12 cellular contexts compared by ENCODE assay signal in genomic region chr3:126781889-126782491, GRCh38.
DNase-seq lines count a peak whose midpoint lies in the region; ATAC-seq, FAIRE-seq and TF ChIP-seq lines count a peak whose summit lies in the region.
"Had no signal": no experiment of that assay in that cellular context is flagged by ENCODE, and none has a peak within 500 bp of the region (broad histone marks: within the 10 kb centered on the region; RNA-seq: fewer than 3 reads in every experiment).

No MANE protein-coding gene starts in this region.

- H3K36me3 ChIP-seq in A673 (ENCODE audit: insufficient read depth, low read length, poor library complexity, severe bottlenecking) (no peaks in the 10 kb centered on the region), H1 (ENCODE audit: control insufficient read depth in 2 of 4, insufficient read depth in 4 of 4, low read length in 3 of 4) (no peaks in the 10 kb centered on the region)

- H3K23me2 ChIP-seq in H1 (ENCODE audit: low read depth, low read length), result peaks cover 5% of the 10 kb centered on the region; the same call in 1 of the 2 replicates

- no peak overlapping the region for H3K56ac ChIP-seq in H1 (replicated peaks; ENCODE audit: insufficient read length, low read depth, low read length)

- H2BK15ac ChIP-seq in H1 (ENCODE audit: low read length), result 0 out of 2 replicates have a peak overlapping the region, but pooled peaks have one; percentile 32

- H4K91ac ChIP-seq in H1 (replicated peaks; ENCODE audit: insufficient read length, low read length), result no peak overlapping the region

- intact Hi-C loops in A673 (cut with micrococcal nuclease; ENCODE audit: unreplicated experiment) (no loop called here), lower leg skin (cut with DNase I; ENCODE audit: low total_unique reads) (no loop called here)

- H3K4ac ChIP-seq in H1 (replicated peaks; ENCODE audit: insufficient read length, low read depth, low read length), result no peak overlapping the region

- DNase-seq in A673 (ENCODE audit: low spot score) (peak; percentile 80), HS-5 (ENCODE audit: low read depth) (peak; percentile 65), H1 (ENCODE audit: low read depth in 1 of 2, low spot score in 2 of 2) (no peak), lower leg skin (ENCODE audit: low spot score in 2 of 2) (peak; percentile 34 to 76), NCI-H510A treated with DMSO at 0.1 percent for 48 hours (lab: John Stamatoyannopoulos, UW) (no peak), midbrain (lab: John Stamatoyannopoulos, UW) (no peak)
- no peak for DNase-seq in stimulated activated CD8-positive, alpha-beta memory T cell treated with anti-CD3 and anti-CD28 coated beads, Interleukin-4, amount 100 ng/mL, for 48 hours
- DNase-seq: activated effector memory CD4-positive, alpha-beta T cell treated with Interleukin-2 at 50 U/mL for 16 hours; glutamatergic neuron; stimulated activated naive CD8-positive, alpha-beta T cell treated with anti-CD3 and anti-CD28 coated beads, Interleukin-15, Interleukin-2, amounts not matched to agents 100 U/mL and 50 U/mL, for 24 hours had no signal

- H2BK20ac ChIP-seq in H1 (ENCODE audit: low read length), result no peak overlapping the region

- no peak overlapping the region for H2AFZ ChIP-seq in H1 (ENCODE audit: low read length)

- no peak overlapping the region for H3K14ac ChIP-seq in H1 (ENCODE audit: insufficient read length)

- no peak overlapping the region for H4K5ac ChIP-seq in H1 (ENCODE audit: insufficient read length, low read depth, low read length)

- no peak overlapping the region for H2BK120ac ChIP-seq in H1 (replicated peaks; ENCODE audit: low read depth, low read length)

- H3K4me2 ChIP-seq in H1 (ENCODE audit: insufficient read depth in 1 of 2, low read depth in 2 of 2, low read length in 2 of 2), result no peak overlapping the region

- no peak for TF ChIP-seq RAD21 in H1 (IDR thresholded peaks at IDR 0.05 in 1 of 2, conservative IDR thresholded peaks at IDR 0.05 in 1 of 2; ENCODE audit: low read depth in 2 of 2, low read length in 2 of 2)

- H3K4me1 ChIP-seq in A673 (ENCODE audit: insufficient read depth, low read length, poor library complexity, severe bottlenecking), result peaks cover 30% of the 10 kb centered on the region
- H3K4me1 ChIP-seq in H1 (replicated peaks in 1 of 4; ENCODE audit: control insufficient read depth in 3 of 4, insufficient read depth in 4 of 4, low read length in 3 of 4), result peaks cover 9 to 18% (median 12%) of the 10 kb centered on the region in 4 experiments
- H3K4me1 ChIP-seq: psoas muscle had no signal

- WGBS in H1 (ENCODE audit: extremely low coverage in 1 of 2, insufficient coverage in 1 of 2, insufficient read length in 1 of 2, insufficient replicate concordance in 2 of 2, low coverage in 1 of 2, low lambda C conversion rate in 2 of 2, missing lambda C conversion rate in 1 of 2), 2 experiments, result 87% methylated on average over 12 of the region's 12 CpGs; no CpG with 5 or more reads in 1 of the 2 experiments
- 28 to 33% methylated on average over 12 of the region's 12 CpGs for WGBS in lower leg skin, 2 donors

- peaks cover 3% of the 10 kb centered on the region; the same call in 1 of the 2 replicates for H3K79me1 ChIP-seq in H1 (ENCODE audit: low read depth, low read length)

- no peak for TF ChIP-seq EP300 in H1 (IDR thresholded peaks at IDR 0.05; ENCODE audit: borderline replicate concordance in 1 of 2, low read depth in 2 of 2, low read length in 2 of 2)

- 0 out of 2 replicates have a peak overlapping the region, but pooled peaks have one; percentile 32 for H3K18ac ChIP-seq in H1 (ENCODE audit: extremely low read depth, low read length)

- 0 out of 2 replicates have a peak overlapping the region, but pooled peaks have one; percentile 65 for H2BK12ac ChIP-seq in H1 (ENCODE audit: low read depth, low read length)

- no peaks in the 10 kb centered on the region for H3K9me3 ChIP-seq in A673 (ENCODE audit: low read depth, low read length, poor library complexity, severe bottlenecking)
- no peaks in the 10 kb centered on the region for H3K9me3 ChIP-seq in H1 (ENCODE audit: insufficient read depth in 2 of 2, low read depth in 1 of 2, low read length in 1 of 2)
- H3K9me3 ChIP-seq: psoas muscle had no signal

- H4K20me1 ChIP-seq in H1 (replicated peaks in 1 of 2; ENCODE audit: control insufficient read depth in 1 of 2, insufficient read depth in 2 of 2, low read length in 2 of 2), result no peaks in the 10 kb centered on the region

- no peaks in the 10 kb centered on the region for H3K27me3 ChIP-seq in A673 (replicated peaks; ENCODE audit: insufficient read depth, low read depth, low read length, poor library complexity)
- H3K27me3 ChIP-seq in H1 (replicated peaks in 1 of 4; ENCODE audit: control insufficient read depth in 3 of 4, extremely low read depth in 1 of 4, insufficient read depth in 3 of 4, low read length in 3 of 4), result no peaks in the 10 kb centered on the region

- no peak for TF ChIP-seq CTCF in A673 (conservative IDR thresholded peaks at IDR 0.05; ENCODE audit: low read depth, low read length)
- no peak for TF ChIP-seq CTCF in H1 (IDR thresholded peaks at IDR 0.05; ENCODE audit: control extremely low read depth in 1 of 3, insufficient read depth in 1 of 3, low read depth in 1 of 3, low read length in 3 of 3)
- TF ChIP-seq CTCF in lower leg skin (IDR thresholded peaks at IDR 0.05), result no peak

- no peak overlapping the region for H2BK5ac ChIP-seq in H1 (ENCODE audit: low read depth, low read length)

- no peak overlapping the region for H3K9ac ChIP-seq in H1 (replicated peaks in 1 of 4; ENCODE audit: extremely low read depth in 1 of 4, low read depth in 3 of 4, low read length in 3 of 4)

- H2AK5ac ChIP-seq in H1 (ENCODE audit: low read depth, low read length), result no peak overlapping the region

- H3K27ac ChIP-seq in A673 (ENCODE audit: low read depth, low read length, poor library complexity, severe bottlenecking), result peak overlapping the region; percentile 81
- no peak overlapping the region for H3K27ac ChIP-seq in H1 (ENCODE audit: low read depth, low read length)
- H3K27ac ChIP-seq: psoas muscle had no signal

- H3K79me2 ChIP-seq in H1 (ENCODE audit: control insufficient read depth in 1 of 2, insufficient read depth in 2 of 2, low read length in 2 of 2), result no peaks in the 10 kb centered on the region

- POLR2A ChIA-PET in A673 (lab: Charles Lee; ENCODE audit: low non-redundant PET) (no interaction called here), H1 (lab: Charles Lee; ENCODE audit: partially characterized antibody) (no interaction called here)

- FAIRE-seq in H1 (lab: Jason Lieb, UNC), result no peak

- H3K4me3 ChIP-seq in A673 (ENCODE audit: low read depth, low read length, poor library complexity, severe bottlenecking) (no peak overlapping the region), H1 (ENCODE audit: extremely low read depth in 1 of 4, insufficient read depth in 2 of 4, low read depth in 3 of 4, low read length in 4 of 4) (no peak overlapping the region), lower leg skin (ENCODE audit: low read depth, poor library complexity, severe bottlenecking) (no peak overlapping the region)
- H3K4me3 ChIP-seq: psoas muscle had no signal

- CTCF ChIA-PET in A673 (lab: Charles Lee), result no interaction called here
- CTCF ChIA-PET in H1 (lab: Charles Lee; ENCODE audit: partially characterized antibody), result no interaction called here

- no peak overlapping the region for H3K23ac ChIP-seq in H1 (ENCODE audit: insufficient read length)

- ATAC-seq in GM18517 (IDR thresholded peaks at IDR 0.05; ENCODE audit: unreplicated experiment), result no peak
- ATAC-seq: stimulated activated naive CD8-positive, alpha-beta T cell treated with anti-CD3 and anti-CD28 coated beads, Interleukin-15, Interleukin-2, amounts not matched to agents 100 U/mL and 50 U/mL, for 24 hours had no signal

- H4K8ac ChIP-seq in H1 (ENCODE audit: extremely low read depth, insufficient read depth, low read length), result no peak overlapping the region

- TF ChIP-seq POLR2A in H1 (IDR thresholded peaks at IDR 0.05; ENCODE audit: control extremely low read depth in 1 of 2, low read depth in 2 of 2, low read length in 2 of 2) (no peak), lower leg skin (IDR thresholded peaks at IDR 0.05) (no peak)

- BruUV-seq in A673 (replicated peaks; lab: Mats Ljungman, UMichigan), result no TSS peak

TF ChIP-seq in H1, 55 proteins besides CTCF, POLR2A, EP300 and RAD21:
- TF ChIP-seq EZH2 (IDR thresholded peaks at IDR 0.05; ENCODE audit: low read depth, low read length, severe bottlenecking), result no peak
- no peak for TF ChIP-seq GABPA (IDR thresholded peaks at IDR 0.05; ENCODE audit: borderline replicate concordance, insufficient read depth, low read length)
- TF ChIP-seq TCF12 (IDR thresholded peaks at IDR 0.05; ENCODE audit: low read depth, low read length), result no peak
- TF ChIP-seq CHD1 (IDR thresholded peaks at IDR 0.05; ENCODE audit: low read depth, low read length), result no peak
- no peak for TF ChIP-seq HDAC6 (IDR thresholded peaks at IDR 0.05; ENCODE audit: low read depth, low read length)
- TF ChIP-seq POU5F1 (IDR thresholded peaks at IDR 0.05; ENCODE audit: low read depth, low read length), result no peak
- TF ChIP-seq SIRT6 (IDR thresholded peaks at IDR 0.05; ENCODE audit: low read length), result no peak
- TF ChIP-seq SUZ12 (IDR thresholded peaks at IDR 0.05; ENCODE audit: low read length), result no peak
- TF ChIP-seq NANOG (IDR thresholded peaks at IDR 0.05; ENCODE audit: insufficient read depth, low read depth, low read length, poor library complexity, severe bottlenecking), result no peak
- no peak for TF ChIP-seq ATF2 (IDR thresholded peaks at IDR 0.05; ENCODE audit: low read length)
TF ChIP-seq in H1: peak in this region for 0.

Comparison
In these comparisons a context has a peak if more than half of its experiments do, and no peak if none do; other contexts are left out.
1. DNase-seq: peak in A673 (single experiment), HS-5 (single experiment) and lower leg skin (2 of 2); none in H1 (0 of 2), stimulated activated CD8-positive, alpha-beta memory T cell treated with anti-CD3 and anti-CD28 coated beads, Interleukin-4, amount 100 ng/mL, for 48 hours (single experiment), NCI-H510A treated with DMSO at 0.1 percent for 48 hours (single experiment) and midbrain (single experiment).